Comparison of ENCODE assay signal across 13 cellular contexts in the genomic region with DNA sequence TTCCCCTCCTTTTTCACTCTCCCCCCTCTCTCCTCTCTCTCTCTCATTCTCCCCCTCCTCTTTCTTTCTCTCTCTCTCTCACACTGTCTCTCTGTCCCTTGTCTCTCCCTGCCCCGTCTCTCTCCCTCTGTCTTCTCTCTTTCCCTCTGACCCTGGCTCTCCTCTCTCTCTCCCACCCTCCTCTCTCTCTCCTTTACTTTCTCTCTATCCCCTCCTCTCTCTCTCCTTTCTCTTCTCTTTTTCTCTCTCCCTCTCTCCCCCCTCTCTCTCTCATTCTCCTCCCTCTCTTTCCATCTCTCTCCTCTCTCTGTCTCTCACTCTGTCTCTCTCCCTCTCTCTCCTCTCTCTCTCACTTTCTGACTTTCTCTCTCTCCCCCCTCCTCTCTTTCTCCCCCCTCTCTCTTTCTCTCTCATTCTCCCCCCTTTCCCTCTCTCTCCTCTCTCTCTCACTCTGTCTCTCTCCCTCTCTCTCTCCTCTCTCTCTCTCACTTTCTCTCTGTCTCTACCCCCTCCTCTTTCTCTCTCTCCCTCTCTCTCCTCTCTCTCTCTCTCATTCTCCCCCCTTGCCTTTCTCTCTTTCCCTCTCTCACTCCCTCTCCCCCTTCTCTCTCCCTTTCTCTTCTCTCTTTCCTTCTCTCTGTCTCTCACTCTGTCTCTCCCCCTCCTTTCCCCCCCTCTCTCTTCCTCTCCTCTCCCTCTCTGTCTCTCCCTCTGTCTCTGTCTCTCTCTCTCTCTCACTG. TPM values are rescaled to one million over a fixed set of nuclear protein-coding genes. Genes with fewer than 3 reads are reported as not detected.
A peak's percentile ranks its signal among the peaks of the same experiment; 100 is the strongest.
DNase-seq lines count a peak whose midpoint lies in the region; ATAC-seq, FAIRE-seq and TF ChIP-seq lines count a peak whose summit lies in the region.
"Had no signal": no experiment of that assay in that cellular context is flagged by ENCODE, and none has a peak within 500 bp of the region (broad histone marks: within the 10 kb centered on the region; RNA-seq: fewer than 3 reads in every experiment).

No MANE protein-coding gene starts in this region.

- H4K20me1 ChIP-seq in K562 (replicated peaks; ENCODE audit: control insufficient read depth, insufficient read depth, low read length): 0 out of 2 replicates have a peak, but pooled peaks cover 3% of the 10 kb centered on the region

- no peak overlapping the region for H3K27ac ChIP-seq in CD8-positive, alpha-beta memory T cell (ENCODE audit: low read depth, low read length)
- H3K27ac ChIP-seq in HUES6 (ENCODE audit: low read depth, low read length) (no peak overlapping the region), K562 (ENCODE audit: extremely low read depth, low read depth, low read length) (no peak overlapping the region)
- H3K27ac ChIP-seq in naive thymus-derived CD4-positive, alpha-beta T cell (ENCODE audit: low read depth, low read length): no peak overlapping the region
- H3K27ac ChIP-seq: gastroesophageal sphincter had no signal

- no peak overlapping the region for H3K4me2 ChIP-seq in K562 (ENCODE audit: insufficient read depth, low read length)

- no peak overlapping the region for H2AFZ ChIP-seq in K562 (ENCODE audit: low read depth, low read length)

- DNase-seq in CD8-positive, alpha-beta memory T cell: no peak
- no peak for DNase-seq in K562 (ENCODE audit: extremely low read depth in 1 of 4, low spot score in 3 of 4)
- no peak for DNase-seq in naive thymus-derived CD4-positive, alpha-beta T cell
- DNase-seq in activated effector memory CD4-positive, alpha-beta T cell treated with anti-CD3 and anti-CD28 coated beads, Interleukin-2, amount 50 U/mL, for 16 hours: no peak
- DNase-seq: NCI-H446 treated with DMSO at 0.1 percent for 48 hours had no signal

- no peak for TF ChIP-seq CTCF in K562 (IDR thresholded peaks at IDR 0.05 in 2 of 3, conservative IDR thresholded peaks at IDR 0.05 in 1 of 3; ENCODE audit: insufficient read depth in 2 of 3, low read depth in 1 of 3, low read length in 3 of 3)

- no peaks in the 10 kb centered on the region for H3K9me1 ChIP-seq in K562 (ENCODE audit: control insufficient read depth, insufficient read depth, low read length)

- FAIRE-seq in K562 (lab: Jason Lieb, UNC): no peak
- FAIRE-seq: HTR-8/SVneo had no signal

- POLR2A ChIA-PET in CD8-positive, alpha-beta memory T cell (lab: Charles Lee): no interaction called here
- POLR2A ChIA-PET in K562 (lab: Yijun Ruan, JAX): no interaction called here
- POLR2A ChIA-PET in naive thymus-derived CD4-positive, alpha-beta T cell (lab: Charles Lee): no interaction called here

- TF ChIP-seq POLR2A in K562 (conservative IDR thresholded peaks at IDR 0.05): no peak

- no peaks in the 10 kb centered on the region for H3K79me2 ChIP-seq in K562 (ENCODE audit: control insufficient read depth, insufficient read depth, low read length)

- H3K9me3 Mint-ChIP-seq in CD8-positive, alpha-beta memory T cell: no peaks in the 10 kb centered on the region
- H3K9me3 Mint-ChIP-seq in naive thymus-derived CD4-positive, alpha-beta T cell: peaks cover 0 to 2% (median 0%) of the 10 kb centered on the region in 11 donors
- H3K9me3 Mint-ChIP-seq: neural crest cell had no signal

- peaks cover 0 to 2% (median 0%) of the 10 kb centered on the region in 3 donors for H3K36me3 Mint-ChIP-seq in CD8-positive, alpha-beta memory T cell
- H3K36me3 Mint-ChIP-seq in naive thymus-derived CD4-positive, alpha-beta T cell: no peaks in the 10 kb centered on the region

- in situ Hi-C loops in K562 (cut with MboI): no loop called here

- no peak overlapping the region for H3K9ac ChIP-seq in HUES6 (ENCODE audit: low read length)
- H3K9ac ChIP-seq in K562 (ENCODE audit: insufficient read depth in 1 of 2, low read depth in 2 of 2, low read length in 2 of 2): no peak overlapping the region

- no peak for TF ChIP-seq EP300 in K562 (IDR thresholded peaks at IDR 0.05; ENCODE audit: low read length)

- WGBS in K562 (ENCODE audit: insufficient coverage, low coverage, missing lambda C conversion rate): 0% methylated on average over 1 of the region's 1 CpG

- H3K9me3 ChIP-seq in CD8-positive, alpha-beta memory T cell (ENCODE audit: low read length): no peaks in the 10 kb centered on the region
- H3K9me3 ChIP-seq in HUES6 (ENCODE audit: control insufficient read depth, insufficient read depth, low read depth, low read length) (no peaks in the 10 kb centered on the region), K562 (replicated peaks; ENCODE audit: control insufficient read depth, insufficient read depth, low read depth, low read length) (no peaks in the 10 kb centered on the region)
- H3K9me3 ChIP-seq in naive thymus-derived CD4-positive, alpha-beta T cell (ENCODE audit: control insufficient read depth in 2 of 3, low read length in 3 of 3): no peaks in the 10 kb centered on the region
- H3K9me3 ChIP-seq: gastroesophageal sphincter had no signal

- peaks cover 34% of the 10 kb centered on the region for H3K27me3 ChIP-seq in CD8-positive, alpha-beta memory T cell (ENCODE audit: insufficient read depth, low read length, poor library complexity, severe bottlenecking)
- H3K27me3 ChIP-seq in HUES6 (ENCODE audit: control insufficient read depth, insufficient read depth, low read length): peaks cover 66% of the 10 kb centered on the region
- peaks cover 32 to 78% of the 10 kb centered on the region in 2 experiments for H3K27me3 ChIP-seq in K562 (ENCODE audit: control insufficient read depth in 2 of 2, insufficient read depth in 2 of 2, low read length in 2 of 2)
- H3K27me3 ChIP-seq in naive thymus-derived CD4-positive, alpha-beta T cell (ENCODE audit: control insufficient read depth in 2 of 2, insufficient read depth in 2 of 2, low read length in 2 of 2): peaks cover 0 to 15% of the 10 kb centered on the region in 2 donors

- no peaks in the 10 kb centered on the region for H3K36me3 ChIP-seq in CD8-positive, alpha-beta memory T cell (ENCODE audit: insufficient read depth, low read length)
- H3K36me3 ChIP-seq in HUES6 (ENCODE audit: control insufficient read depth, insufficient read depth, low read length): no peaks in the 10 kb centered on the region
- no peaks in the 10 kb centered on the region for H3K36me3 ChIP-seq in K562 (ENCODE audit: control insufficient read depth, insufficient read depth, low read length)
- H3K36me3 ChIP-seq in naive thymus-derived CD4-positive, alpha-beta T cell (ENCODE audit: control insufficient read depth in 2 of 3, insufficient read depth in 3 of 3, low read length in 3 of 3): no peaks in the 10 kb centered on the region
- H3K36me3 ChIP-seq: gastroesophageal sphincter had no signal

- H3K27ac Mint-ChIP-seq in CD8-positive, alpha-beta memory T cell: peak overlapping the region in 1 of 8 donors; percentile 54
- peak overlapping the region in 1 of 9 donors; percentile 25 for H3K27ac Mint-ChIP-seq in naive thymus-derived CD4-positive, alpha-beta T cell

- intact Hi-C loops in K562 (cut with micrococcal nuclease): no loop called here
- intact Hi-C loops in naive thymus-derived CD4-positive, alpha-beta T cell (cut with micrococcal nuclease): loop anchor here in 1 of 2 donors (1.0 kb wide), 1 partner anchor 77 kb away; no protein-coding TSS in a partner anchor

- ATAC-seq in K562 (no peak), GM18520 (IDR thresholded peaks at IDR 0.05; ENCODE audit: unreplicated experiment) (no peak), HG03469 (IDR thresholded peaks at IDR 0.05; ENCODE audit: unreplicated experiment) (no peak), HG03378 (IDR thresholded peaks at IDR 0.05; ENCODE audit: unreplicated experiment) (no peak)
- ATAC-seq in naive thymus-derived CD4-positive, alpha-beta T cell: no peak

- H3K4me1 ChIP-seq in CD8-positive, alpha-beta memory T cell (ENCODE audit: insufficient read depth, low read length): peaks cover 7% of the 10 kb centered on the region
- H3K4me1 ChIP-seq in HUES6 (ENCODE audit: control insufficient read depth, insufficient read depth, low read length) (peaks cover 20% of the 10 kb centered on the region), K562 (replicated peaks in 1 of 2; ENCODE audit: control insufficient read depth in 2 of 2, insufficient read depth in 2 of 2, low read length in 2 of 2) (peaks cover 0 to 14% of the 10 kb centered on the region in 2 experiments; a peak in 2 of 5 replicates)
- peaks cover 0 to 4% of the 10 kb centered on the region in 2 donors for H3K4me1 ChIP-seq in naive thymus-derived CD4-positive, alpha-beta T cell (ENCODE audit: control insufficient read depth in 2 of 2, insufficient read depth in 2 of 2, low read length in 2 of 2)

- peak overlapping the region in 5 of 7 donors; percentile 52 to 78 (median 69) for H3K4me3 Mint-ChIP-seq in CD8-positive, alpha-beta memory T cell
- H3K4me3 Mint-ChIP-seq in naive thymus-derived CD4-positive, alpha-beta T cell: peak overlapping the region in 9 of 10 donors; percentile 12 to 78 (median 68)
- H3K4me3 Mint-ChIP-seq: neural crest cell had no signal

- H3K4me1 Mint-ChIP-seq in CD8-positive, alpha-beta memory T cell: peaks cover 7 to 12% (median 9%) of the 10 kb centered on the region in 3 donors
- peaks cover 8 to 17% (median 9%) of the 10 kb centered on the region in 7 donors for H3K4me1 Mint-ChIP-seq in naive thymus-derived CD4-positive, alpha-beta T cell

- no peak for TF ChIP-seq RAD21 in K562 (CRISPR knock-in tag; conservative IDR thresholded peaks at IDR 0.05 in 1 of 2, IDR thresholded peaks at IDR 0.05 in 1 of 2)

- no TSS peak for BruUV-seq in K562 (replicated peaks; lab: Mats Ljungman, UMichigan)

- H3K27me3 Mint-ChIP-seq in CD8-positive, alpha-beta memory T cell: peaks cover 47 to 75% of the 10 kb centered on the region in 2 donors
- H3K27me3 Mint-ChIP-seq in naive thymus-derived CD4-positive, alpha-beta T cell: peaks cover 58 to 72% (median 63%) of the 10 kb centered on the region in 5 donors

- H3K4me3 ChIP-seq in CD8-positive, alpha-beta memory T cell (ENCODE audit: low read length): no peak overlapping the region
- H3K4me3 ChIP-seq in HUES6 (ENCODE audit: low read depth, low read length): peak overlapping the region; percentile 74
- no peak overlapping the region for H3K4me3 ChIP-seq in K562
- H3K4me3 ChIP-seq in naive thymus-derived CD4-positive, alpha-beta T cell (ENCODE audit: low read length): no peak overlapping the region

- CTCF ChIA-PET in CD8-positive, alpha-beta memory T cell (lab: Charles Lee): no interaction called here
- CTCF ChIA-PET in K562 (lab: Yijun Ruan, JAX; ENCODE audit: low intra/inter-chr PET ratio): interaction anchor here (2.4 kb wide), 1 partner anchor 77 kb away, joined by 13 read pairs; no protein-coding TSS in a partner anchor
- CTCF ChIA-PET in naive thymus-derived CD4-positive, alpha-beta T cell (lab: Charles Lee): no interaction called here

RNA-seq across cellular contexts. Expression of gene VPS37D, which starts 18.9 kb away (rescaled TPM):
- total RNA-seq in CD8-positive, alpha-beta memory T cell: under 1 TPM in 1 of 2 experiments, not detected in 1; 0.18 TPM
- 0.17 TPM for polyA plus RNA-seq in CD8-positive, alpha-beta memory T cell
- 1.3 TPM in 1 of 2 replicates, not detected in the other for total RNA-seq in K562 (2011; cell fraction: chromatin; rRNA removed; ENCODE audit: low replicate concordance)
- total RNA-seq in K562 (2011; cell fraction: nucleolus; rRNA removed): 0.83 and 1.3 TPM in 2 replicates
- 0.76 and 0.88 TPM in 2 replicates for total RNA-seq in K562 (2011; cell fraction: nucleoplasm; rRNA removed)
- total RNA-seq in K562 (2014; rRNA removed) (2.3 and 2.5 TPM in 2 replicates), K562 (2014; rRNA removed; fragmentation: Illumina TruSeq; extraction: Trizol) (0.26 TPM in 1 of 2 replicates, not detected in the other), K562 (2015; rRNA removed; fragmentation: Illumina TruSeq; extraction: Trizol) (0.25 and 0.38 TPM in 2 replicates), K562 (2021) (1.1 and 1.3 TPM in 2 replicates)
- polyA plus RNA-seq in K562 (2011; rRNA removed) (0.84 and 1.6 TPM in 2 replicates), K562 (2014; fragmentation: Illumina TruSeq; extraction: Trizol) (0.39 and 0.42 TPM in 2 replicates), K562 (2014; fragmentation: Nextera tagmentation; extraction: Ambion mirVana) (not detected), K562 (2014; rRNA removed) (1.3 and 2.1 TPM in 2 replicates)
- polyA plus RNA-seq in K562 (2011; cell fraction: cytosol; rRNA removed): 1.8 and 2.7 TPM in 2 replicates
- polyA plus RNA-seq in K562 (2011; cell fraction: nucleus; rRNA removed): 1.7 TPM in 2 replicates
- 0.70 and 2.2 TPM in 2 replicates for polyA plus RNA-seq in K562 (2012)
- polyA minus RNA-seq in K562 (2011; rRNA and poly(A)+ RNA removed): 0.32 TPM in 1 of 2 replicates, not detected in the other
- 1.2 and 1.9 TPM in 2 replicates for polyA minus RNA-seq in K562 (2011; cell fraction: cytosol; rRNA and poly(A)+ RNA removed)
- 0.27 and 0.33 TPM in 2 replicates for polyA minus RNA-seq in K562 (2011; cell fraction: nucleus; rRNA and poly(A)+ RNA removed)
- total RNA-seq in naive thymus-derived CD4-positive, alpha-beta T cell: under 1 TPM in 3 of 5 experiments, not detected in 2; 0.22 to 0.85 (median 0.44) TPM
- not detected for polyA plus RNA-seq in naive thymus-derived CD4-positive, alpha-beta T cell

RNA-seq across cellular contexts. Expression of gene MLXIPL, which starts 24.4 kb away (rescaled TPM):
- not detected for total RNA-seq in CD8-positive, alpha-beta memory T cell
- polyA plus RNA-seq in CD8-positive, alpha-beta memory T cell: not detected
- 12.6 and 32.2 TPM in 2 replicates for total RNA-seq in K562 (2011; cell fraction: chromatin; rRNA removed; ENCODE audit: low replicate concordance)
- total RNA-seq in K562 (2011; cell fraction: nucleolus; rRNA removed): 12.8 and 16.5 TPM in 2 replicates
- total RNA-seq in K562 (2011; cell fraction: nucleoplasm; rRNA removed): 14.2 and 15.9 TPM in 2 replicates
- total RNA-seq in K562 (2014; rRNA removed): 6.0 and 8.9 TPM in 2 replicates
- total RNA-seq in K562 (2014; rRNA removed; fragmentation: Illumina TruSeq; extraction: Trizol): 0.61 and 0.91 TPM in 2 replicates
- total RNA-seq in K562 (2015; rRNA removed; fragmentation: Illumina TruSeq; extraction: Trizol): 1.4 and 1.7 TPM in 2 replicates
- 10.2 and 11.8 TPM in 2 replicates for total RNA-seq in K562 (2021)
- 0.59 and 3.4 TPM in 2 replicates for polyA plus RNA-seq in K562 (2011; rRNA removed)
- 1.5 and 1.7 TPM in 2 replicates for polyA plus RNA-seq in K562 (2011; cell fraction: cytosol; rRNA removed)
- 22.7 and 25.6 TPM in 2 replicates for polyA plus RNA-seq in K562 (2011; cell fraction: nucleus; rRNA removed)
- 5.1 and 47.6 TPM in 2 replicates for polyA plus RNA-seq in K562 (2012)
- 2.7 and 4.4 TPM in 2 replicates for polyA plus RNA-seq in K562 (2014; fragmentation: Illumina TruSeq; extraction: Trizol)
- under 1 TPM; 0.11 to 0.17 TPM for polyA plus RNA-seq in K562 (2014; fragmentation: Nextera tagmentation; extraction: Ambion mirVana)
- polyA plus RNA-seq in K562 (2014; rRNA removed): 11.1 and 18.4 TPM in 2 replicates
- polyA minus RNA-seq in K562 (2011; rRNA and poly(A)+ RNA removed): 0.39 and 0.69 TPM in 2 replicates
- polyA minus RNA-seq in K562 (2011; cell fraction: cytosol; rRNA and poly(A)+ RNA removed): 1.3 and 2.9 TPM in 2 replicates
- 6.7 and 13.7 TPM in 2 replicates for polyA minus RNA-seq in K562 (2011; cell fraction: nucleus; rRNA and poly(A)+ RNA removed)
- not detected for total RNA-seq in naive thymus-derived CD4-positive, alpha-beta T cell
- polyA plus RNA-seq in naive thymus-derived CD4-positive, alpha-beta T cell: not detected
- total RNA-seq: G401 had no signal

RNA-seq across cellular contexts. Expression of gene DNAJC30, which starts 34.5 kb away (rescaled TPM):
- total RNA-seq in CD8-positive, alpha-beta memory T cell: 10 to 100 TPM; 10.9 to 12.4 TPM
- 10.0 TPM for polyA plus RNA-seq in CD8-positive, alpha-beta memory T cell
- 18.6 and 26.1 TPM in 2 replicates for total RNA-seq in K562 (2011; cell fraction: chromatin; rRNA removed; ENCODE audit: low replicate concordance)
- total RNA-seq in K562 (2011; cell fraction: nucleolus; rRNA removed): 21.3 and 26.5 TPM in 2 replicates
- total RNA-seq in K562 (2011; cell fraction: nucleoplasm; rRNA removed): 23.2 and 25.1 TPM in 2 replicates
- total RNA-seq in K562 (2014; rRNA removed): 6.9 and 8.6 TPM in 2 replicates
- 3.8 and 4.2 TPM in 2 replicates for total RNA-seq in K562 (2014; rRNA removed; fragmentation: Illumina TruSeq; extraction: Trizol)
- 4.4 and 4.6 TPM in 2 replicates for total RNA-seq in K562 (2015; rRNA removed; fragmentation: Illumina TruSeq; extraction: Trizol)
- 10.1 and 11.3 TPM in 2 replicates for total RNA-seq in K562 (2021)
- 2.0 and 3.7 TPM in 2 replicates for polyA plus RNA-seq in K562 (2011; rRNA removed)
- polyA plus RNA-seq in K562 (2011; cell fraction: cytosol; rRNA removed): 3.2 and 14.7 TPM in 2 replicates
- polyA plus RNA-seq in K562 (2011; cell fraction: nucleus; rRNA removed): 4.0 and 7.2 TPM in 2 replicates
- 5.5 and 7.0 TPM in 2 replicates for polyA plus RNA-seq in K562 (2012)
- polyA plus RNA-seq in K562 (2014; fragmentation: Illumina TruSeq; extraction: Trizol): 4.6 and 6.4 TPM in 2 replicates
- 1 to 10 TPM; 1.1 to 1.4 TPM for polyA plus RNA-seq in K562 (2014; fragmentation: Nextera tagmentation; extraction: Ambion mirVana)
- 9.2 and 11.4 TPM in 2 replicates for polyA plus RNA-seq in K562 (2014; rRNA removed)
- polyA minus RNA-seq in K562 (2011; rRNA and poly(A)+ RNA removed): 5.5 and 7.9 TPM in 2 replicates
- 3.3 and 3.4 TPM in 2 replicates for polyA minus RNA-seq in K562 (2011; cell fraction: cytosol; rRNA and poly(A)+ RNA removed)
- polyA minus RNA-seq in K562 (2011; cell fraction: nucleus; rRNA and poly(A)+ RNA removed): 8.8 and 10.3 TPM in 2 replicates
- 10 to 100 TPM in 4 of 5 experiments, 1 to 10 TPM in 1; 9.5 to 22.4 (median 13.4) TPM for total RNA-seq in naive thymus-derived CD4-positive, alpha-beta T cell
- 10 to 100 TPM; 11.8 to 12.9 TPM for polyA plus RNA-seq in naive thymus-derived CD4-positive, alpha-beta T cell

RNA-seq across cellular contexts. Expression of gene BUD23, which starts 34.6 kb away (rescaled TPM):
- total RNA-seq in CD8-positive, alpha-beta memory T cell: 100 to 1,000 TPM; 102 to 113 TPM
- 130 TPM for polyA plus RNA-seq in CD8-positive, alpha-beta memory T cell
- total RNA-seq in K562 (2011; cell fraction: chromatin; rRNA removed; ENCODE audit: low replicate concordance): 117 and 181 TPM in 2 replicates
- total RNA-seq in K562 (2011; cell fraction: nucleolus; rRNA removed): 113 TPM in 2 replicates
- total RNA-seq in K562 (2011; cell fraction: nucleoplasm; rRNA removed): 140 and 171 TPM in 2 replicates
- total RNA-seq in K562 (2014; rRNA removed) (170 and 183 TPM in 2 replicates), K562 (2014; rRNA removed; fragmentation: Illumina TruSeq; extraction: Trizol) (117 and 124 TPM in 2 replicates), K562 (2015; rRNA removed; fragmentation: Illumina TruSeq; extraction: Trizol) (123 and 128 TPM in 2 replicates), K562 (2021) (135 and 144 TPM in 2 replicates)
- polyA plus RNA-seq in K562 (2011; rRNA removed) (115 and 168 TPM in 2 replicates), K562 (2014; fragmentation: Illumina TruSeq; extraction: Trizol) (206 and 216 TPM in 2 replicates), K562 (2014; fragmentation: Nextera tagmentation; extraction: Ambion mirVana) (100 to 1,000 TPM in 1 of 2 experiments, 10 to 100 TPM in 1; 79.5 to 150 TPM), K562 (2014; rRNA removed) (270 and 301 TPM in 2 replicates)
- polyA plus RNA-seq in K562 (2011; cell fraction: cytosol; rRNA removed): 171 and 217 TPM in 2 replicates
- 88.8 and 118 TPM in 2 replicates for polyA plus RNA-seq in K562 (2011; cell fraction: nucleus; rRNA removed)
- 99.9 and 166 TPM in 2 replicates for polyA plus RNA-seq in K562 (2012)
- 64.3 and 80.9 TPM in 2 replicates for polyA minus RNA-seq in K562 (2011; rRNA and poly(A)+ RNA removed)
- polyA minus RNA-seq in K562 (2011; cell fraction: cytosol; rRNA and poly(A)+ RNA removed): 39.0 and 45.1 TPM in 2 replicates
- 19.1 and 20.2 TPM in 2 replicates for polyA minus RNA-seq in K562 (2011; cell fraction: nucleus; rRNA and poly(A)+ RNA removed)
- 100 to 1,000 TPM in 2 of 5 experiments, 10 to 100 TPM in 3; 50.5 to 107 (median 72.0) TPM for total RNA-seq in naive thymus-derived CD4-positive, alpha-beta T cell
- polyA plus RNA-seq in naive thymus-derived CD4-positive, alpha-beta T cell: 100 to 1,000 TPM; 126 to 156 TPM
